In the genomic region with DNA sequence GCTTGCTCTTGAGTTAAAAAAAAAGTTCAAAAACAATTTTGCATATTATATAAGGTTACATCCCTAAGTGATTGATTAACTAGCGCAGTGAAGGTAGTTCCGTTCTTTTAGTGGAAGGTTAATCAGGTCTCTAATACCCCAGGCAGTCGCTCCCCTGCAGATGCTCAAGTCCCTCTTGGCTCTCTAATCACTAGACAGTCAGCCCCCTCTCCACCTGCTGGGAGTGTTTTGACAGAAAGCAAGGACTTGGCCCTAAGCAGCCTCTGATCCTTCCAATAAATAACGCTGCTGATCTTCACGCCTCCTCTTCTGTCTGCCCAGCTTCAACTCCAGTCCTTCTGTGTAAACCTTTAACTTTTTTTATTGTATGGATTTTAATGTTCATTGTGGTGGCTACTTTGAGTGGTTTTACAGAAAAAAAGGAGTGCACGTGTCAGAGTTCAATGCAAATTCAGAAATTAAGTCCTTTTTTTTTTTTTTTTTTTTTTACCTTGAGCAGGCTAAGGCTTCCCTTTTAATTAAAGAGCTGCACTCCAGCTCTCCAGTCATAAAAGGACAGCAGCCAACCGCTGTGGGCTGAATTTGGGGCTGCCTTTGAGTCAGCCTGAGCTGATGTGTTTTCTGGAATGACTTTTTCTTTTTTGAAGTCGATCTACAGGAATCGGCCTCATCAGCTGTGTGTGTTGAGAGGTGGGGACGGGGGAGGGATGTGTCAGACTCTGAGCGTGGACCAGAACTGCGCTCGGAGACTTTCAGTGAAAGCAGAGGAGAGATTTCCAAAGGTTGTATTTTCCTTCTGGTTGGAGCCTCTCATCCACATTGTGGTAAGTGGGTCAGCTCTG, we compare ENCODE assay signal across 1 cellular context.
TF ChIP-seq lines count a peak whose summit lies in the region.

No MANE protein-coding gene starts in this region.

TF ChIP-seq in GM12878, 131 proteins besides CTCF, POLR2A, EP300 and RAD21:
- TF ChIP-seq NR2F1 (conservative IDR thresholded peaks at IDR 0.05), result peak; percentile 55; the same call in 1 of the 2 replicates
- peak; percentile 74 for TF ChIP-seq MTA2 (IDR thresholded peaks at IDR 0.05; ENCODE audit: low read depth)
- peak; percentile 78; the same call in 1 of the 2 replicates for TF ChIP-seq DPF2 (IDR thresholded peaks at IDR 0.05)
- TF ChIP-seq IKZF2 (IDR thresholded peaks at IDR 0.05), result peak; percentile 33 to 58; a peak in 3 of 4 replicates
- TF ChIP-seq, protein P1, sequence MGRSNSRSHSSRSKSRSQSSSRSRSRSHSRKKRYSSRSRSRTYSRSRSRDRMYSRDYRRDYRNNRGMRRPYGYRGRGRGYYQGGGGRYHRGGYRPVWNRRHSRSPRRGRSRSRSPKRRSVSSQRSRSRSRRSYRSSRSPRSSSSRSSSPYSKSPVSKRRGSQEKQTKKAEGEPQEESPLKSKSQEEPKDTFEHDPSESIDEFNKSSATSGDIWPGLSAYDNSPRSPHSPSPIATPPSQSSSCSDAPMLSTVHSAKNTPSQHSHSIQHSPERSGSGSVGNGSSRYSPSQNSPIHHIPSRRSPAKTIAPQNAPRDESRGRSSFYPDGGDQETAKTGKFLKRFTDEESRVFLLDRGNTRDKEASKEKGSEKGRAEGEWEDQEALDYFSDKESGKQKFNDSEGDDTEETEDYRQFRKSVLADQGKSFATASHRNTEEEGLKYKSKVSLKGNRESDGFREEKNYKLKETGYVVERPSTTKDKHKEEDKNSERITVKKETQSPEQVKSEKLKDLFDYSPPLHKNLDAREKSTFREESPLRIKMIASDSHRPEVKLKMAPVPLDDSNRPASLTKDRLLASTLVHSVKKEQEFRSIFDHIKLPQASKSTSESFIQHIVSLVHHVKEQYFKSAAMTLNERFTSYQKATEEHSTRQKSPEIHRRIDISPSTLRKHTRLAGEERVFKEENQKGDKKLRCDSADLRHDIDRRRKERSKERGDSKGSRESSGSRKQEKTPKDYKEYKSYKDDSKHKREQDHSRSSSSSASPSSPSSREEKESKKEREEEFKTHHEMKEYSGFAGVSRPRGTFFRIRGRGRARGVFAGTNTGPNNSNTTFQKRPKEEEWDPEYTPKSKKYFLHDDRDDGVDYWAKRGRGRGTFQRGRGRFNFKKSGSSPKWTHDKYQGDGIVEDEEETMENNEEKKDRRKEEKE (IDR thresholded peaks at IDR 0.05), result no peak
- peak; percentile 93 for TF ChIP-seq BCL11A (IDR thresholded peaks at IDR 0.05; ENCODE audit: low read depth, low read length)
- TF ChIP-seq, protein P2, sequence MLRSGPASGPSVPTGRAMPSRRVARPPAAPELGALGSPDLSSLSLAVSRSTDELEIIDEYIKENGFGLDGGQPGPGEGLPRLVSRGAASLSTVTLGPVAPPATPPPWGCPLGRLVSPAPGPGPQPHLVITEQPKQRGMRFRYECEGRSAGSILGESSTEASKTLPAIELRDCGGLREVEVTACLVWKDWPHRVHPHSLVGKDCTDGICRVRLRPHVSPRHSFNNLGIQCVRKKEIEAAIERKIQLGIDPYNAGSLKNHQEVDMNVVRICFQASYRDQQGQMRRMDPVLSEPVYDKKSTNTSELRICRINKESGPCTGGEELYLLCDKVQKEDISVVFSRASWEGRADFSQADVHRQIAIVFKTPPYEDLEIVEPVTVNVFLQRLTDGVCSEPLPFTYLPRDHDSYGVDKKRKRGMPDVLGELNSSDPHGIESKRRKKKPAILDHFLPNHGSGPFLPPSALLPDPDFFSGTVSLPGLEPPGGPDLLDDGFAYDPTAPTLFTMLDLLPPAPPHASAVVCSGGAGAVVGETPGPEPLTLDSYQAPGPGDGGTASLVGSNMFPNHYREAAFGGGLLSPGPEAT (IDR thresholded peaks at IDR 0.05; ENCODE audit: low read depth), result peak; percentile 31; the same call in 1 of the 2 replicates
- peak; percentile 72 for TF ChIP-seq JUNB (IDR thresholded peaks at IDR 0.05)
- peak; percentile 81 for TF ChIP-seq RUNX3 (IDR thresholded peaks at IDR 0.05; ENCODE audit: low read length)
- TF ChIP-seq KLF5 (IDR thresholded peaks at IDR 0.05; ENCODE audit: partially characterized antibody), result no peak
- 0 out of 2 replicates have a peak, but pooled peaks have one; percentile 43 for TF ChIP-seq NFIC (IDR thresholded peaks at IDR 0.05; ENCODE audit: low read depth, low read length)
- TF ChIP-seq, protein P3, sequence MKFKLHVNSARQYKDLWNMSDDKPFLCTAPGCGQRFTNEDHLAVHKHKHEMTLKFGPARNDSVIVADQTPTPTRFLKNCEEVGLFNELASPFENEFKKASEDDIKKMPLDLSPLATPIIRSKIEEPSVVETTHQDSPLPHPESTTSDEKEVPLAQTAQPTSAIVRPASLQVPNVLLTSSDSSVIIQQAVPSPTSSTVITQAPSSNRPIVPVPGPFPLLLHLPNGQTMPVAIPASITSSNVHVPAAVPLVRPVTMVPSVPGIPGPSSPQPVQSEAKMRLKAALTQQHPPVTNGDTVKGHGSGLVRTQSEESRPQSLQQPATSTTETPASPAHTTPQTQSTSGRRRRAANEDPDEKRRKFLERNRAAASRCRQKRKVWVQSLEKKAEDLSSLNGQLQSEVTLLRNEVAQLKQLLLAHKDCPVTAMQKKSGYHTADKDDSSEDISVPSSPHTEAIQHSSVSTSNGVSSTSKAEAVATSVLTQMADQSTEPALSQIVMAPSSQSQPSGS (IDR thresholded peaks at IDR 0.05; ENCODE audit: low read length), result 0 out of 2 replicates have a peak, but pooled peaks have one; percentile 21
- TF ChIP-seq TCF7 (IDR thresholded peaks at IDR 0.05; ENCODE audit: borderline replicate concordance), result peak; percentile 80
- TF ChIP-seq ZNF274 (IDR thresholded peaks at IDR 0.05; ENCODE audit: insufficient read depth, insufficient read length), result no peak
- no peak for TF ChIP-seq MEF2B (IDR thresholded peaks at IDR 0.05; ENCODE audit: partially characterized antibody, poor library complexity, severe bottlenecking)
- peak; percentile 44; the same call in 1 of the 2 replicates for TF ChIP-seq IKZF1 (conservative IDR thresholded peaks at IDR 0.05)
- peak in 1 of 2 experiments; percentile 70 for TF ChIP-seq BHLHE40 (IDR thresholded peaks at IDR 0.05; ENCODE audit: borderline replicate concordance in 1 of 2, low read depth in 2 of 2, low read length in 1 of 2)
- 0 out of 2 replicates have a peak, but pooled peaks have one; percentile 18 for TF ChIP-seq GABPA (IDR thresholded peaks at IDR 0.05; ENCODE audit: low read depth)
- TF ChIP-seq, protein P4, sequence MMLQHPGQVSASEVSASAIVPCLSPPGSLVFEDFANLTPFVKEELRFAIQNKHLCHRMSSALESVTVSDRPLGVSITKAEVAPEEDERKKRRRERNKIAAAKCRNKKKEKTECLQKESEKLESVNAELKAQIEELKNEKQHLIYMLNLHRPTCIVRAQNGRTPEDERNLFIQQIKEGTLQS (IDR thresholded peaks at IDR 0.05; ENCODE audit: borderline replicate concordance, extremely low read depth, low read depth, low read length), result no peak
- peak; percentile 55 for TF ChIP-seq ZNF384 (IDR thresholded peaks at IDR 0.05; ENCODE audit: borderline replicate concordance, low read depth, low read length)
- peak; percentile 65; the same call in 1 of the 2 replicates for TF ChIP-seq IRF4 (IDR thresholded peaks at IDR 0.05; ENCODE audit: low read depth, low read length)
